In genomic region chr2:173008786-173009185, GRCh38 we compare ENCODE assay signal across 1 cellular context.
TF ChIP-seq lines count a peak whose summit lies in the region.

No MANE protein-coding gene starts in this region.

TF ChIP-seq in HepG2, 621 proteins besides CTCF, POLR2A, EP300 and RAD21 (continued from another document and continues in another):
- TF ChIP-seq ZNF614 (CRISPR knock-in tag; IDR thresholded peaks at IDR 0.05; ENCODE audit: borderline replicate concordance) (0 out of 2 replicates have a peak, but pooled peaks have one; percentile 29), PBX2 (CRISPR knock-in tag; IDR thresholded peaks at IDR 0.05) (no peak), ZNF430 (CRISPR knock-in tag; IDR thresholded peaks at IDR 0.05) (no peak), ZNF124 (CRISPR knock-in tag; IDR thresholded peaks at IDR 0.05) (no peak), NCOA1 (CRISPR knock-in tag; IDR thresholded peaks at IDR 0.05) (no peak), IRF2 (CRISPR knock-in tag; IDR thresholded peaks at IDR 0.05) (0 out of 2 replicates have a peak, but pooled peaks have one; percentile 26), ZMYM4 (CRISPR knock-in tag; IDR thresholded peaks at IDR 0.05) (peak; percentile 63), ZNF281 (CRISPR knock-in tag; IDR thresholded peaks at IDR 0.05; ENCODE audit: borderline replicate concordance) (no peak), IKZF4 (CRISPR knock-in tag; IDR thresholded peaks at IDR 0.05; ENCODE audit: borderline replicate concordance, low read depth, not compliant biosample characterization) (no peak), E2F5 (CRISPR knock-in tag; conservative IDR thresholded peaks at IDR 0.05) (no peak), RFX5 (IDR thresholded peaks at IDR 0.05; ENCODE audit: low read depth, low read length) (no peak), ZNF549 (CRISPR knock-in tag; IDR thresholded peaks at IDR 0.05) (no peak), RERE (CRISPR knock-in tag; IDR thresholded peaks at IDR 0.05; ENCODE audit: low read depth) (no peak), ZBTB44 (CRISPR knock-in tag; IDR thresholded peaks at IDR 0.05) (no peak), ZBTB14 (CRISPR knock-in tag; IDR thresholded peaks at IDR 0.05) (no peak), ZNF337 (CRISPR knock-in tag; IDR thresholded peaks at IDR 0.05; ENCODE audit: borderline replicate concordance, low read depth) (no peak), NCOA5 (CRISPR knock-in tag; IDR thresholded peaks at IDR 0.05) (no peak), FOXO1 (CRISPR knock-in tag; IDR thresholded peaks at IDR 0.05) (no peak), GTF3A (CRISPR knock-in tag; conservative IDR thresholded peaks at IDR 0.05) (no peak), KAT2B (IDR thresholded peaks at IDR 0.05; ENCODE audit: borderline replicate concordance, low read depth, low read length) (no peak), KDM6A (CRISPR knock-in tag; IDR thresholded peaks at IDR 0.05; ENCODE audit: low read depth) (no peak), SIX1 (CRISPR knock-in tag; IDR thresholded peaks at IDR 0.05; ENCODE audit: borderline replicate concordance) (no peak), TAF1 (CRISPR knock-in tag; IDR thresholded peaks at IDR 0.05) (no peak), ZNF562 (CRISPR knock-in tag; IDR thresholded peaks at IDR 0.05; ENCODE audit: borderline replicate concordance) (no peak), ATF5 (CRISPR knock-in tag; IDR thresholded peaks at IDR 0.05; ENCODE audit: low read depth) (no peak), USF2 (IDR thresholded peaks at IDR 0.05; ENCODE audit: low read depth, low read length) (no peak), USF2 (CRISPR knock-in tag; IDR thresholded peaks at IDR 0.05; ENCODE audit: borderline replicate concordance) (no peak), ZNF343 (CRISPR knock-in tag; IDR thresholded peaks at IDR 0.05) (no peak), ZNF777 (CRISPR knock-in tag; IDR thresholded peaks at IDR 0.05) (no peak), CREBL2 (CRISPR knock-in tag; IDR thresholded peaks at IDR 0.05; ENCODE audit: borderline replicate concordance) (no peak), CC2D1A (CRISPR knock-in tag; IDR thresholded peaks at IDR 0.05) (no peak), ZNF746 (CRISPR knock-in tag; IDR thresholded peaks at IDR 0.05) (no peak), ARID2 (CRISPR knock-in tag; IDR thresholded peaks at IDR 0.05; ENCODE audit: borderline replicate concordance) (no peak), ATF2 (CRISPR knock-in tag; IDR thresholded peaks at IDR 0.05) (no peak), MEF2D (CRISPR knock-in tag; IDR thresholded peaks at IDR 0.05) (no peak), NR0B2 (CRISPR knock-in tag; IDR thresholded peaks at IDR 0.05) (no peak), ZNF225 (CRISPR knock-in tag; IDR thresholded peaks at IDR 0.05) (no peak)
